ENCODE assay signal across 28 cellular contexts in genomic region chr18:61006687-61007224, GRCh38.
"Had no signal": no experiment of that assay in that cellular context is flagged by ENCODE, and none has a peak within 500 bp of the region (broad histone marks: within the 10 kb centered on the region; RNA-seq: fewer than 3 reads in every experiment).

No MANE protein-coding gene starts in this region.

- H3K36me3 ChIP-seq: neural progenitor cell, ovary, right lobe of liver, sigmoid colon, stomach, tibial artery, transverse colon, vagina had no signal

- H3K4me1 Mint-ChIP-seq: naive thymus-derived CD8-positive, alpha-beta T cell; nephron; neural progenitor cell; stimulated activated effector memory CD8-positive, alpha-beta T cell treated with anti-CD3 and anti-CD28 coated beads, Interleukin-12 subunit alpha, Interleukin-12 subunit beta, amount 100 ng/mL, for 72 hours; stimulated activated naive B cell treated with anti-CD40 and anti-IgM and Interleukin-4, amounts not matched to agents 10 μg/mL and 1 μg/mL and 100 μg/mL, for 72 hours had no signal

- H3K36me3 Mint-ChIP-seq: naive thymus-derived CD8-positive, alpha-beta T cell; neural progenitor cell; stimulated activated effector memory CD8-positive, alpha-beta T cell treated with anti-CD3 and anti-CD28 coated beads, Interleukin-12 subunit alpha, Interleukin-12 subunit beta, amount 100 ng/mL, for 72 hours; stimulated activated naive B cell treated with anti-CD40 and anti-IgM and Interleukin-4, amounts not matched to agents 10 μg/mL and 1 μg/mL and 100 μg/mL, for 72 hours; type B pancreatic cell had no signal

- H3K27ac ChIP-seq: neural progenitor cell, ovary, parathyroid adenoma, psoas muscle, right lobe of liver, sigmoid colon, stomach, testis, tibial artery, transverse colon, vagina had no signal

- H3K4me3 Mint-ChIP-seq: naive thymus-derived CD8-positive, alpha-beta T cell; nephron; neural progenitor cell; stimulated activated effector memory CD8-positive, alpha-beta T cell treated with anti-CD3 and anti-CD28 coated beads, Interleukin-12 subunit alpha, Interleukin-12 subunit beta, amount 100 ng/mL, for 72 hours; stimulated activated naive B cell treated with anti-CD40 and anti-IgM and Interleukin-4, amounts not matched to agents 10 μg/mL and 1 μg/mL and 100 μg/mL, for 72 hours; stimulated activated naive CD8-positive, alpha-beta T cell treated with anti-CD3 and anti-CD28 coated beads, Interleukin-15, Interleukin-2, amounts not matched to agents 100 ng/mL and 50 ng/mL, for 24 hours; type B pancreatic cell had no signal

- H3K27ac Mint-ChIP-seq: naive thymus-derived CD8-positive, alpha-beta T cell; nephron; neural progenitor cell; progenitor cell of endocrine pancreas; stimulated activated effector memory CD8-positive, alpha-beta T cell treated with anti-CD3 and anti-CD28 coated beads, Interleukin-12 subunit alpha, Interleukin-12 subunit beta, amount 100 ng/mL, for 72 hours; stimulated activated naive B cell treated with anti-CD40 and anti-IgM and Interleukin-4, amounts not matched to agents 10 μg/mL and 1 μg/mL and 100 μg/mL, for 72 hours; stimulated activated naive CD8-positive, alpha-beta T cell treated with anti-CD3 and anti-CD28 coated beads, Interleukin-15, Interleukin-2, amounts not matched to agents 100 ng/mL and 50 ng/mL, for 24 hours; type B pancreatic cell had no signal

- H3K27me3 ChIP-seq: neural progenitor cell, ovary, right lobe of liver, sigmoid colon, stomach, testis, tibial artery, transverse colon, vagina had no signal

- FAIRE-seq: small intestine, urothelium cell line had no signal

- H3K4me3 ChIP-seq: neural progenitor cell, ovary, psoas muscle, right lobe of liver, sigmoid colon, stomach, testis, tibial artery, transverse colon, vagina had no signal

- DNase-seq: naive thymus-derived CD8-positive, alpha-beta T cell; occipital lobe; ovary; posterior cingulate gyrus; psoas muscle; right cardiac atrium; right lobe of liver; sigmoid colon; small intestine; stimulated activated CD4-positive, alpha-beta T cell treated with anti-CD3 and anti-CD28 coated beads, Interleukin-15, amount 100 ng/mL, for 24 hours; stimulated activated CD4-positive, alpha-beta T cell treated with anti-CD3 and anti-CD28 coated beads, Interleukin-2, amount 100 ng/mL, for 24 hours; stimulated activated CD4-positive, alpha-beta T cell treated with anti-CD3 and anti-CD28 coated beads, Interleukin-2, amount 100 ng/mL, for 48 hours; stimulated activated CD4-positive, alpha-beta T cell treated with anti-CD3 and anti-CD28 coated beads, Interleukin-4, amount 100 ng/mL, for 24 hours; stimulated activated naive B cell treated with anti-CD40 and anti-IgM and Interleukin-4, amounts not matched to agents 10 μg/mL and 1 μg/mL and 100 μg/mL, for 72 hours; stimulated activated naive CD4-positive, alpha-beta T cell treated with Interleukin-2 at 50 U/mL for 16 hours; stomach; testis; tibial artery; transverse colon had no signal

- H3K9me3 Mint-ChIP-seq: nephron, type B pancreatic cell had no signal

- H3K4me1 ChIP-seq: neural progenitor cell, parathyroid adenoma, psoas muscle, right lobe of liver, sigmoid colon, stomach, testis, tibial artery, transverse colon, vagina had no signal

- H3K27me3 Mint-ChIP-seq: naive thymus-derived CD8-positive, alpha-beta T cell; progenitor cell of endocrine pancreas; stimulated activated naive B cell treated with anti-CD40 and anti-IgM and Interleukin-4, amounts not matched to agents 10 μg/mL and 1 μg/mL and 100 μg/mL, for 72 hours; stimulated activated naive CD8-positive, alpha-beta T cell treated with anti-CD3 and anti-CD28 coated beads, Interleukin-15, Interleukin-2, amounts not matched to agents 100 ng/mL and 50 ng/mL, for 24 hours; type B pancreatic cell had no signal

- ATAC-seq: naive thymus-derived CD8-positive, alpha-beta T cell; psoas muscle; right lobe of liver; stimulated activated effector memory CD8-positive, alpha-beta T cell treated with anti-CD3 and anti-CD28 coated beads, Interleukin-12 subunit alpha, Interleukin-12 subunit beta, amount 100 ng/mL, for 72 hours; stimulated activated naive B cell treated with anti-CD40 and anti-IgM and Interleukin-4, amounts not matched to agents 10 μg/mL and 1 μg/mL and 100 μg/mL, for 72 hours had no signal

- H3K9me3 ChIP-seq: ovary, psoas muscle, right lobe of liver, sigmoid colon, stomach, testis, tibial artery, transverse colon, vagina had no signal
